In the genomic region with DNA sequence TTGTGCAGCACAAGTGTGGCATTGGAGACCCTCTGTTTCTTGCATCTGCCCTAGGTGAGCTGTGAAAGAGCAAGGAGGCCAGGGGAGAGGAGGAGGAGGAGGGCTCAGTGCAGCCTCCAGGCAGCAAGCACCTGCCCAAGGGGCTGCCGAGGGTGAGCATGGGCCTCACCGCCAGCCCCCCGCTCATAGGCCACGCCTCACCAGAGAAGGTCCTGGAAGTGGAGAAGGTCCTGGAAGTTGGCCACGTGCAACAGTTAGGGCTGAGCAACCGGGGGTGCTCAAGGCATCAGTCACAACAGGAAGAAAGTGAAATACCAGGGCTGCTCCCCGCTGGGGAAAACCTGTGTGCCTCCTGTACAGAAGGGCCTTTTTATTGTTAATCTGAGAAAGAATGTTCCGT, we compare ENCODE assay signal across 27 cellular contexts.
"Had no signal": no experiment of that assay in that cellular context is flagged by ENCODE, and none has a peak within 500 bp of the region (broad histone marks: within the 10 kb centered on the region; RNA-seq: fewer than 3 reads in every experiment).

No MANE protein-coding gene starts in this region.

- H3K27me3 Mint-ChIP-seq: activated T-helper 17 cell treated with anti-CD3 and anti-CD28 coated beads, Interleukin-2, amount 50 U/mL, for 72 hours; T-cell had no signal

- H3K4me1 Mint-ChIP-seq: activated CD4-positive, alpha-beta T cell treated with anti-CD3 and anti-CD28 coated beads for 36 hours; activated T-helper 17 cell treated with anti-CD3 and anti-CD28 coated beads, Interleukin-2, amount 50 U/mL, for 72 hours; immature natural killer cell; nephron; stimulated activated naive B cell treated with anti-CD40 and anti-IgM and Interleukin-4, amounts not matched to agents 10 μg/mL and 1 μg/mL and 100 μg/mL, for 72 hours; T-cell had no signal

- H3K4me3 Mint-ChIP-seq: activated CD4-positive, alpha-beta T cell treated with anti-CD3 and anti-CD28 coated beads for 36 hours; activated CD8-positive, alpha-beta T cell treated with anti-CD3 and anti-CD28 coated beads, Interleukin-2, amount 10 ng/mL, durations not matched to agents 7 days and 5 days; activated naive CD8-positive, alpha-beta T cell; activated T-cell treated with anti-CD3 and anti-CD28 coated beads, Interleukin-2, amount 50 U/mL, for 24 hours; activated T-helper 17 cell treated with anti-CD3 and anti-CD28 coated beads, Interleukin-2, amount 50 U/mL, for 72 hours; immature natural killer cell; nephron; stimulated activated naive B cell treated with anti-CD40 and anti-IgM and Interleukin-4, amounts not matched to agents 10 μg/mL and 1 μg/mL and 100 μg/mL, for 72 hours; T-cell had no signal

- H3K27me3 ChIP-seq: hepatocyte, pancreas, suprapubic skin, uterus had no signal

- H3K4me1 ChIP-seq: gastrocnemius medialis, lower lobe of right lung, pancreas, psoas muscle, suprapubic skin, tibial artery, uterus had no signal

- H3K36me3 Mint-ChIP-seq: activated naive CD8-positive, alpha-beta T cell; immature natural killer cell; T-cell had no signal

- H3K27ac ChIP-seq: coronary artery, dorsolateral prefrontal cortex, gastrocnemius medialis, hepatocyte, lower lobe of right lung, pancreas, psoas muscle, suprapubic skin, tibial artery, uterus had no signal

- H3K4me3 ChIP-seq: coronary artery, dorsolateral prefrontal cortex, gastrocnemius medialis, hepatocyte, lower lobe of right lung, pancreas, psoas muscle, smooth muscle cell, suprapubic skin, tibial artery, uterus had no signal

- H3K27ac Mint-ChIP-seq: activated CD4-positive, alpha-beta T cell treated with anti-CD3 and anti-CD28 coated beads for 36 hours; activated CD8-positive, alpha-beta T cell treated with anti-CD3 and anti-CD28 coated beads, Interleukin-2, amount 10 ng/mL, durations not matched to agents 7 days and 5 days; activated naive CD8-positive, alpha-beta T cell; activated T-cell treated with anti-CD3 and anti-CD28 coated beads, Interleukin-2, amount 50 U/mL, for 24 hours; activated T-helper 17 cell treated with anti-CD3 and anti-CD28 coated beads, Interleukin-2, amount 50 U/mL, for 72 hours; immature natural killer cell; nephron; stimulated activated naive B cell treated with anti-CD40 and anti-IgM and Interleukin-4, amounts not matched to agents 10 μg/mL and 1 μg/mL and 100 μg/mL, for 72 hours; T-cell had no signal

- H3K9me3 Mint-ChIP-seq: activated T-cell treated with anti-CD3 and anti-CD28 coated beads, Interleukin-2, amount 50 U/mL, for 24 hours; activated T-helper 17 cell treated with anti-CD3 and anti-CD28 coated beads, Interleukin-2, amount 50 U/mL, for 72 hours had no signal

- H2AFZ ChIP-seq: hepatocyte had no signal

- H3K9me3 ChIP-seq: gastrocnemius medialis, pancreas, uterus had no signal

- H3K4me2 ChIP-seq: hepatocyte, smooth muscle cell had no signal

- DNase-seq: activated CD4-positive, alpha-beta T cell treated with anti-CD3 and anti-CD28 coated beads for 36 hours; activated CD4-positive, CD25-positive, alpha-beta regulatory T cell; activated CD8-positive, alpha-beta T cell treated with anti-CD3 and anti-CD28 coated beads, Interleukin-2, amount 10 ng/mL, durations not matched to agents 7 days and 5 days; activated naive CD4-positive, alpha-beta T cell treated with Interleukin-2 at 50 U/mL for 16 hours; activated T-cell treated with anti-CD3 and anti-CD28 coated beads, Interleukin-2, amount 50 U/mL, for 24 hours; anterior cingulate cortex; dorsolateral prefrontal cortex; effector memory CD4-positive, alpha-beta T cell; gastrocnemius medialis; glutamatergic neuron; immature natural killer cell; lower lobe of right lung; psoas muscle; stimulated activated CD4-positive, alpha-beta T cell treated with anti-CD3 and anti-CD28 coated beads, Interleukin-1b, Interleukin-23, amount 100 ng/mL, for 48 hours; stimulated activated CD4-positive, alpha-beta T cell treated with anti-CD3 and anti-CD28 coated beads, Interleukin-4, amount 100 ng/mL, for 4 hours; stimulated activated naive B cell treated with anti-CD40 and anti-IgM and Interleukin-4, amounts not matched to agents 10 μg/mL and 1 μg/mL and 100 μg/mL, for 72 hours had no signal

- H3K36me3 ChIP-seq: gastrocnemius medialis, lower lobe of right lung, pancreas, suprapubic skin, tibial artery, uterus had no signal
